Comparison of ENCODE assay signal across 9 cellular contexts in genomic region chr2:191013617-191013875, GRCh38. TPM values are rescaled to one million over a fixed set of nuclear protein-coding genes. Genes with fewer than 3 reads are reported as not detected.
A peak's percentile ranks its signal among the peaks of the same experiment; 100 is the strongest.
DNase-seq lines count a peak whose midpoint lies in the region; ATAC-seq and TF ChIP-seq lines count a peak whose summit lies in the region.
"Had no signal": no experiment of that assay in that cellular context is flagged by ENCODE, and none has a peak within 500 bp of the region (broad histone marks: within the 10 kb centered on the region; RNA-seq: fewer than 3 reads in every experiment).

No MANE protein-coding gene starts in this region.

- POLR2A ChIA-PET in BJ (lab: Charles Lee), result no interaction called here

- 7% methylated on average over 11 of the region's 11 CpGs for WGBS in HUES64

- H3K36me3 ChIP-seq in BJ (ENCODE audit: control insufficient read depth, insufficient read depth, low read length) (no peaks in the 10 kb centered on the region), HUES64 (ENCODE audit: insufficient read depth, low read length) (peaks cover 21% of the 10 kb centered on the region), neural cell (ENCODE audit: insufficient read depth, low read length) (no peaks in the 10 kb centered on the region)
- peaks cover 13% of the 10 kb centered on the region for H3K36me3 ChIP-seq in effector memory CD4-positive, alpha-beta T cell (ENCODE audit: control insufficient read depth, insufficient read depth, low read length)

- CTCF ChIA-PET in BJ (lab: Yijun Ruan, JAX), result interaction anchor here (1.1 to 1.5 kb wide), 2 partner anchors 10 to 292 kb away, joined by 3 to 5 read pairs; no protein-coding TSS in a partner anchor

- H3K36me3 Mint-ChIP-seq in endothelial cell (ENCODE audit: low read depth, unreplicated experiment), result no peaks in the 10 kb centered on the region
- peaks cover 26 to 33% of the 10 kb centered on the region in 2 donors for H3K36me3 Mint-ChIP-seq in activated naive CD4-positive, alpha-beta T cell treated with anti-CD3 and anti-CD28 coated beads, Interleukin-2, amount 50 U/mL, for 72 hours
- H3K36me3 Mint-ChIP-seq: naive B cell had no signal

- DNase-seq in BJ (ENCODE audit: low read depth) (no peak), endothelial cell (ENCODE audit: low spot score) (no peak), KG1 (lab: John Stamatoyannopoulos, UW) (no peak), T1000 (lab: John Stamatoyannopoulos, UW) (no peak)
- no peak for DNase-seq in effector memory CD4-positive, alpha-beta T cell
- DNase-seq in activated naive CD4-positive, alpha-beta T cell treated with anti-CD3 and anti-CD28 coated beads, Interleukin-2, amount 50 U/mL, for 72 hours (ENCODE audit: low spot score in 2 of 2), result no peak

- H3F3A ChIP-seq in neural cell (ENCODE audit: insufficient read depth, low read length, poor library complexity, severe bottlenecking), result no peaks in the 10 kb centered on the region

- H4K20me1 ChIP-seq in neural cell (ENCODE audit: insufficient read depth), result no peaks in the 10 kb centered on the region

- H3K9ac ChIP-seq in HUES64 (ENCODE audit: low read depth, low read length) (peak overlapping the region; percentile 74), neural cell (ENCODE audit: low read length) (peak overlapping the region; percentile 65)

- TF ChIP-seq RAD21 in neural cell (conservative IDR thresholded peaks at IDR 0.05), result no peak

- TF ChIP-seq CTCF in BJ (IDR thresholded peaks at IDR 0.05; ENCODE audit: insufficient read depth, low read depth, low read length) (no peak), neural cell (IDR thresholded peaks at IDR 0.05; ENCODE audit: poor library complexity, severe bottlenecking) (peak; percentile 28), endothelial cell (IDR thresholded peaks at IDR 0.05; ENCODE audit: unreplicated experiment) (no peak)

- TF ChIP-seq EP300 in neural cell (conservative IDR thresholded peaks at IDR 0.05; ENCODE audit: poor library complexity, severe bottlenecking), result no peak

- no peaks in the 10 kb centered on the region for H3K79me2 ChIP-seq in neural cell (replicated peaks; ENCODE audit: insufficient read depth, low read length)

- H3K27me3 ChIP-seq in BJ (ENCODE audit: control insufficient read depth, insufficient read depth, low read length), result no peaks in the 10 kb centered on the region
- H3K27me3 ChIP-seq in HUES64 (ENCODE audit: insufficient read depth, low read length), result peaks cover 38% of the 10 kb centered on the region
- H3K27me3 ChIP-seq in effector memory CD4-positive, alpha-beta T cell (replicated peaks; ENCODE audit: control insufficient read depth, insufficient read depth, low read length, poor library complexity, severe bottlenecking), result no peaks in the 10 kb centered on the region
- peaks cover 7% of the 10 kb centered on the region for H3K27me3 ChIP-seq in neural cell (ENCODE audit: insufficient read depth, low read depth, low read length)

- H3K4me1 Mint-ChIP-seq in endothelial cell (ENCODE audit: unreplicated experiment), result no peaks in the 10 kb centered on the region

- no peak for ATAC-seq in activated naive CD4-positive, alpha-beta T cell treated with anti-CD3 and anti-CD28 coated beads, Interleukin-2, amount 50 U/mL, for 72 hours

- peaks cover 5% of the 10 kb centered on the region; the same call in 1 of the 2 replicates for H3K4me1 ChIP-seq in HUES64 (ENCODE audit: insufficient read depth, low read length)
- peaks cover 35% of the 10 kb centered on the region for H3K4me1 ChIP-seq in effector memory CD4-positive, alpha-beta T cell (ENCODE audit: control insufficient read depth, insufficient read depth, low read length, poor library complexity, severe bottlenecking)

- peak overlapping the region; percentile 67; the same call in 1 of the 2 replicates for H3K27ac ChIP-seq in HUES64 (ENCODE audit: low read depth, low read length)
- H3K27ac ChIP-seq in effector memory CD4-positive, alpha-beta T cell (ENCODE audit: insufficient read depth, low read length, poor library complexity, severe bottlenecking), result peak overlapping the region; percentile 91
- no peak overlapping the region for H3K27ac ChIP-seq in neural cell (ENCODE audit: low read length)

- peaks cover 1% of the 10 kb centered on the region for H3K27me3 Mint-ChIP-seq in endothelial cell (ENCODE audit: unreplicated experiment)
- H3K27me3 Mint-ChIP-seq: naive B cell had no signal

- H3K4me3 ChIP-seq in BJ (ENCODE audit: low read depth, low read length) (peak overlapping the region; percentile 62), HUES64 (ENCODE audit: low read length) (peak overlapping the region; percentile 92), neural cell (ENCODE audit: low read length) (peak overlapping the region; percentile 96)
- peak overlapping the region; percentile 100 for H3K4me3 ChIP-seq in effector memory CD4-positive, alpha-beta T cell (ENCODE audit: insufficient read depth, low read depth, low read length, poor library complexity, severe bottlenecking)

- H3K9me3 Mint-ChIP-seq in endothelial cell (ENCODE audit: unreplicated experiment), result no peaks in the 10 kb centered on the region
- peaks cover 10 to 11% of the 10 kb centered on the region in 2 donors for H3K9me3 Mint-ChIP-seq in activated naive CD4-positive, alpha-beta T cell treated with anti-CD3 and anti-CD28 coated beads, Interleukin-2, amount 50 U/mL, for 72 hours

- H2AFZ ChIP-seq in neural cell (ENCODE audit: low read depth, low read length), result peak overlapping the region; percentile 97

- H3K27ac Mint-ChIP-seq in endothelial cell (ENCODE audit: unreplicated experiment), result no peak overlapping the region
- H3K27ac Mint-ChIP-seq in activated naive CD4-positive, alpha-beta T cell treated with anti-CD3 and anti-CD28 coated beads, Interleukin-2, amount 50 U/mL, for 72 hours, result no peak overlapping the region
- H3K27ac Mint-ChIP-seq: naive B cell had no signal

- H3K9me2 ChIP-seq in neural cell (ENCODE audit: insufficient read depth, low read length), result no peaks in the 10 kb centered on the region

- H3K9me3 ChIP-seq in HUES64 (ENCODE audit: insufficient read depth, low read depth, low read length), result no peaks in the 10 kb centered on the region; the same call in 1 of the 2 replicates
- H3K9me3 ChIP-seq in effector memory CD4-positive, alpha-beta T cell (ENCODE audit: control insufficient read depth, low read length), result no peaks in the 10 kb centered on the region
- H3K9me3 ChIP-seq in neural cell (ENCODE audit: low read length), result no peaks in the 10 kb centered on the region

- H3K4me3 Mint-ChIP-seq in endothelial cell (ENCODE audit: unreplicated experiment), result no peak overlapping the region
- H3K4me3 Mint-ChIP-seq: naive B cell had no signal

- peak overlapping the region; percentile 74 for H3K4me2 ChIP-seq in neural cell (ENCODE audit: low read length)

TF ChIP-seq in neural cell, 6 proteins besides CTCF, POLR2A, EP300 and RAD21:
- TF ChIP-seq POLR2AphosphoS5 (IDR thresholded peaks at IDR 0.05) (no peak), TAF1 (IDR thresholded peaks at IDR 0.05; ENCODE audit: low read depth) (no peak), SMC3 (conservative IDR thresholded peaks at IDR 0.05; ENCODE audit: poor library complexity) (no peak), EZH2 (IDR thresholded peaks at IDR 0.05; ENCODE audit: borderline replicate concordance, insufficient read depth, low read length, poor library complexity, severe bottlenecking) (no peak), MXI1 (conservative IDR thresholded peaks at IDR 0.05; ENCODE audit: poor library complexity, severe bottlenecking) (no peak)
- TF ChIP-seq, protein P1, sequence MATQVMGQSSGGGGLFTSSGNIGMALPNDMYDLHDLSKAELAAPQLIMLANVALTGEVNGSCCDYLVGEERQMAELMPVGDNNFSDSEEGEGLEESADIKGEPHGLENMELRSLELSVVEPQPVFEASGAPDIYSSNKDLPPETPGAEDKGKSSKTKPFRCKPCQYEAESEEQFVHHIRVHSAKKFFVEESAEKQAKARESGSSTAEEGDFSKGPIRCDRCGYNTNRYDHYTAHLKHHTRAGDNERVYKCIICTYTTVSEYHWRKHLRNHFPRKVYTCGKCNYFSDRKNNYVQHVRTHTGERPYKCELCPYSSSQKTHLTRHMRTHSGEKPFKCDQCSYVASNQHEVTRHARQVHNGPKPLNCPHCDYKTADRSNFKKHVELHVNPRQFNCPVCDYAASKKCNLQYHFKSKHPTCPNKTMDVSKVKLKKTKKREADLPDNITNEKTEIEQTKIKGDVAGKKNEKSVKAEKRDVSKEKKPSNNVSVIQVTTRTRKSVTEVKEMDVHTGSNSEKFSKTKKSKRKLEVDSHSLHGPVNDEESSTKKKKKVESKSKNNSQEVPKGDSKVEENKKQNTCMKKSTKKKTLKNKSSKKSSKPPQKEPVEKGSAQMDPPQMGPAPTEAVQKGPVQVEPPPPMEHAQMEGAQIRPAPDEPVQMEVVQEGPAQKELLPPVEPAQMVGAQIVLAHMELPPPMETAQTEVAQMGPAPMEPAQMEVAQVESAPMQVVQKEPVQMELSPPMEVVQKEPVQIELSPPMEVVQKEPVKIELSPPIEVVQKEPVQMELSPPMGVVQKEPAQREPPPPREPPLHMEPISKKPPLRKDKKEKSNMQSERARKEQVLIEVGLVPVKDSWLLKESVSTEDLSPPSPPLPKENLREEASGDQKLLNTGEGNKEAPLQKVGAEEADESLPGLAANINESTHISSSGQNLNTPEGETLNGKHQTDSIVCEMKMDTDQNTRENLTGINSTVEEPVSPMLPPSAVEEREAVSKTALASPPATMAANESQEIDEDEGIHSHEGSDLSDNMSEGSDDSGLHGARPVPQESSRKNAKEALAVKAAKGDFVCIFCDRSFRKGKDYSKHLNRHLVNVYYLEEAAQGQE (IDR thresholded peaks at IDR 0.05; ENCODE audit: borderline replicate concordance), result no peak
TF ChIP-seq in neural cell: peak in this region for 0.

RNA-seq across cellular contexts. Expression of gene STAT1, which starts 0.4 kb away (rescaled TPM):
- 166 and 180 TPM in 2 replicates for polyA plus RNA-seq in BJ (2011; rRNA removed)
- 115 and 169 TPM in 2 replicates for polyA minus RNA-seq in BJ (2011; rRNA and poly(A)+ RNA removed)
- polyA plus RNA-seq in HUES64 (2013, experiment 1 of 2), result 32.8 TPM
- polyA plus RNA-seq in HUES64 (2013, experiment 2 of 2), result 37.5 TPM
- 4.2 and 4.9 TPM in 2 replicates for polyA plus RNA-seq in neural cell
- 10.2 and 14.4 TPM in 2 replicates for polyA minus RNA-seq in neural cell
- 30.1 TPM for total RNA-seq in endothelial cell (ENCODE audit: unreplicated experiment)
- 100 to 1,000 TPM; 230 to 510 TPM for total RNA-seq in activated naive CD4-positive, alpha-beta T cell treated with anti-CD3 and anti-CD28 coated beads, Interleukin-2, amount 50 U/mL, for 72 hours
